Comparison of ENCODE assay signal across 11 cellular contexts in the genomic region with DNA sequence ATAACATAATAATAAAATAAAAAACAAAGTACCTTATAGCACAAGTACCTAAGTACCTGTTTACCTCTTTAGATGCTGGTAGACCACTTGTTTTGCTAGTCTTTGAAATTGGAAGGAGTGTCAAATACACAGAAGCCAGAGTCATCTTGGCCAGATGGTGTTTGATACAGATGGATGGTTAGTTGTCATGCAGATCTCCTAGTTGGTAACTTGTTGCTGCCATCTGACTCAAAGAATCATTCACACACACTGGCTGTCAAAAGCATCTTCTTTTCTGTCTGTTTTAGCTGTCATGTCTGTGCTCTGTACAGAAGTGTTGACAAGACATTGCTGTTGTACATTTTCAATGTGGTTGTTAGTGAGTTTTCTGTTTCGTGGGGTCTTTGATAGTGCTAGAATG.
A peak's percentile ranks its signal among the peaks of the same experiment; 100 is the strongest.
DNase-seq lines count a peak whose midpoint lies in the region; ATAC-seq and FAIRE-seq lines count a peak whose summit lies in the region.
"Had no signal": no experiment of that assay in that cellular context is flagged by ENCODE, and none has a peak within 500 bp of the region (broad histone marks: within the 10 kb centered on the region; RNA-seq: fewer than 3 reads in every experiment).

No MANE protein-coding gene starts in this region.

- peak overlapping the region; percentile 38 for H3K4me3 Mint-ChIP-seq in activated T-cell treated with anti-CD3 and anti-CD28 coated beads, Interleukin-2, amount 50 U/mL, for 24 hours
- no peak overlapping the region for H3K4me3 Mint-ChIP-seq in stimulated activated memory B cell treated with anti-CD40 and anti-IgM and Interleukin-4, amounts not matched to agents 10 μg/mL and 1 μg/mL and 100 μg/mL, for 72 hours

- H3K9me3 Mint-ChIP-seq in activated T-cell treated with anti-CD3 and anti-CD28 coated beads, Interleukin-2, amount 50 U/mL, for 24 hours: no peaks in the 10 kb centered on the region
- H3K9me3 Mint-ChIP-seq in stimulated activated memory B cell treated with anti-CD40 and anti-IgM and Interleukin-4, amounts not matched to agents 10 μg/mL and 1 μg/mL and 100 μg/mL, for 72 hours: no peaks in the 10 kb centered on the region

- FAIRE-seq in RCC 7860 (lab: Jason Lieb, UNC): no peak
- FAIRE-seq: endometrium, H54 had no signal

- peaks cover 47% of the 10 kb centered on the region for H3K4me1 Mint-ChIP-seq in activated T-cell treated with anti-CD3 and anti-CD28 coated beads, Interleukin-2, amount 50 U/mL, for 24 hours (ENCODE audit: low read depth)
- H3K4me1 Mint-ChIP-seq in stimulated activated memory B cell treated with anti-CD40 and anti-IgM and Interleukin-4, amounts not matched to agents 10 μg/mL and 1 μg/mL and 100 μg/mL, for 72 hours: peaks cover 37% of the 10 kb centered on the region

- no peaks in the 10 kb centered on the region for H3K27me3 Mint-ChIP-seq in activated T-cell treated with anti-CD3 and anti-CD28 coated beads, Interleukin-2, amount 50 U/mL, for 24 hours
- no peaks in the 10 kb centered on the region for H3K27me3 Mint-ChIP-seq in stimulated activated memory B cell treated with anti-CD40 and anti-IgM and Interleukin-4, amounts not matched to agents 10 μg/mL and 1 μg/mL and 100 μg/mL, for 72 hours

- no peak for DNase-seq in activated T-cell treated with anti-CD3 and anti-CD28 coated beads, Interleukin-2, amount 50 U/mL, for 24 hours
- DNase-seq in activated T-cell treated with anti-CD3 and anti-CD28 coated beads for 4 hours: no peak
- DNase-seq in NCI-H524 treated with DMSO at 0.1 percent for 48 hours (lab: John Stamatoyannopoulos, UW): peak; percentile 3
- no peak for DNase-seq in epidermal melanocyte (ENCODE audit: insufficient read length, low spot score)
- DNase-seq in RCC 7860 (ENCODE audit: low spot score): no peak
- DNase-seq in 8988T: no peak
- DNase-seq: NCI-H510A treated with DMSO at 0.1 percent for 48 hours had no signal

- peak; percentile 72 for ATAC-seq in HG02852 (IDR thresholded peaks at IDR 0.05; ENCODE audit: unreplicated experiment)
- peak; percentile 70 for ATAC-seq in stimulated activated memory B cell treated with anti-CD40 and anti-IgM and Interleukin-4, amounts not matched to agents 10 μg/mL and 1 μg/mL and 100 μg/mL, for 72 hours

- peak overlapping the region; percentile 90 for H3K27ac Mint-ChIP-seq in activated T-cell treated with anti-CD3 and anti-CD28 coated beads, Interleukin-2, amount 50 U/mL, for 24 hours
- peak overlapping the region; percentile 51 for H3K27ac Mint-ChIP-seq in stimulated activated memory B cell treated with anti-CD40 and anti-IgM and Interleukin-4, amounts not matched to agents 10 μg/mL and 1 μg/mL and 100 μg/mL, for 72 hours

- peaks cover 72% of the 10 kb centered on the region for H3K36me3 Mint-ChIP-seq in activated T-cell treated with anti-CD3 and anti-CD28 coated beads, Interleukin-2, amount 50 U/mL, for 24 hours (ENCODE audit: low read depth)
- peaks cover 43% of the 10 kb centered on the region for H3K36me3 Mint-ChIP-seq in stimulated activated memory B cell treated with anti-CD40 and anti-IgM and Interleukin-4, amounts not matched to agents 10 μg/mL and 1 μg/mL and 100 μg/mL, for 72 hours
